8 cellular contexts compared by ENCODE assay signal in genomic region chr17:36755586-36755985, GRCh38.
DNase-seq lines count a peak whose midpoint lies in the region; ATAC-seq lines count a peak whose summit lies in the region.

No MANE protein-coding gene starts in this region.

- H3K9me3 Mint-ChIP-seq in stimulated activated effector memory CD8-positive, alpha-beta T cell treated with anti-CD3 and anti-CD28 coated beads, Interleukin-12 subunit alpha, Interleukin-12 subunit beta, amount 100 ng/mL, for 72 hours: no peaks in the 10 kb centered on the region

- peak; percentile 9 for DNase-seq in EH (ENCODE audit: low read depth)
- DNase-seq in NCI-H1092 treated with DMSO at 0.1 percent for 48 hours (lab: John Stamatoyannopoulos, UW): peak; percentile 45
- DNase-seq in activated CD8-positive, alpha-beta memory T cell treated with anti-CD3 and anti-CD28 coated beads for 24 hours: peak; percentile 61
- DNase-seq in germinal center (ENCODE audit: low spot score): peak; percentile 27
- DNase-seq in stimulated activated effector memory CD8-positive, alpha-beta T cell treated with anti-CD3 and anti-CD28 coated beads, Interleukin-12 subunit alpha, Interleukin-12 subunit beta, amount 100 ng/mL, for 72 hours (ENCODE audit: low spot score in 2 of 2): peak; percentile 12 to 57
- no peak for DNase-seq in SKM-1 treated with dmso at 0.1 percent for 144 hours (lab: John Stamatoyannopoulos, UW; ENCODE audit: unreplicated experiment)

- peaks cover 11% of the 10 kb centered on the region for H3K4me1 Mint-ChIP-seq in stimulated activated effector memory CD8-positive, alpha-beta T cell treated with anti-CD3 and anti-CD28 coated beads, Interleukin-12 subunit alpha, Interleukin-12 subunit beta, amount 100 ng/mL, for 72 hours

- no peak overlapping the region for H3K4me3 Mint-ChIP-seq in stimulated activated effector memory CD8-positive, alpha-beta T cell treated with anti-CD3 and anti-CD28 coated beads, Interleukin-12 subunit alpha, Interleukin-12 subunit beta, amount 100 ng/mL, for 72 hours

- H3K27ac Mint-ChIP-seq in stimulated activated effector memory CD8-positive, alpha-beta T cell treated with anti-CD3 and anti-CD28 coated beads, Interleukin-12 subunit alpha, Interleukin-12 subunit beta, amount 100 ng/mL, for 72 hours: no peak overlapping the region

- H3K36me3 Mint-ChIP-seq in stimulated activated effector memory CD8-positive, alpha-beta T cell treated with anti-CD3 and anti-CD28 coated beads, Interleukin-12 subunit alpha, Interleukin-12 subunit beta, amount 100 ng/mL, for 72 hours: no peaks in the 10 kb centered on the region

- peak; percentile 61 for ATAC-seq in stimulated activated effector memory CD8-positive, alpha-beta T cell treated with anti-CD3 and anti-CD28 coated beads, Interleukin-12 subunit alpha, Interleukin-12 subunit beta, amount 100 ng/mL, for 72 hours
- ATAC-seq in HG02678 (IDR thresholded peaks at IDR 0.05; ENCODE audit: unreplicated experiment): no peak
- no peak for ATAC-seq in GM18868 (IDR thresholded peaks at IDR 0.05; ENCODE audit: unreplicated experiment)
